In genomic region chr14:96038558-96038919, GRCh38 we compare ENCODE assay signal across 8 cellular contexts. TPM values are rescaled to one million over a fixed set of nuclear protein-coding genes. Genes with fewer than 3 reads are reported as not detected.
A peak's percentile ranks its signal among the peaks of the same experiment; 100 is the strongest.
DNase-seq lines count a peak whose midpoint lies in the region; ATAC-seq and TF ChIP-seq lines count a peak whose summit lies in the region.

No MANE protein-coding gene starts in this region.

- no peaks in the 10 kb centered on the region for H3K27me3 ChIP-seq in brain microvascular endothelial cell (replicated peaks)

- in situ Hi-C loops in brain microvascular endothelial cell (cut with HindIII; ENCODE audit: low pct_ligation_motif_present, low sequenced_read_pairs) (no loop called here), GM13976 (cut with MboI; ENCODE audit: low sequenced_read_pairs, unreplicated experiment) (no loop called here)

- H3K4me1 Mint-ChIP-seq in naive thymus-derived CD8-positive, alpha-beta T cell: peaks cover 16 to 35% (median 19%) of the 10 kb centered on the region in 4 donors

- H3K36me3 ChIP-seq in brain microvascular endothelial cell (replicated peaks): no peaks in the 10 kb centered on the region

- peak overlapping the region; percentile 74 to 84 (median 78) for H3K4me3 Mint-ChIP-seq in naive thymus-derived CD8-positive, alpha-beta T cell

- H3K36me3 Mint-ChIP-seq in naive thymus-derived CD8-positive, alpha-beta T cell: no peaks in the 10 kb centered on the region

- H3K4me3 ChIP-seq in brain microvascular endothelial cell (ENCODE audit: low read depth, low read length): peak overlapping the region; percentile 76

- DNase-seq in brain microvascular endothelial cell (no peak), GM13976 (ENCODE audit: low spot score) (no peak), HK-2 (ENCODE audit: unreplicated experiment) (no peak), occipital lobe (lab: John Stamatoyannopoulos, UW) (no peak)
- peak in 3 of 10 donors; percentile 8 to 20 (median 12) for DNase-seq in naive thymus-derived CD8-positive, alpha-beta T cell

- no peaks in the 10 kb centered on the region for H3K9me3 Mint-ChIP-seq in naive thymus-derived CD8-positive, alpha-beta T cell

- POLR2A ChIA-PET in naive thymus-derived CD8-positive, alpha-beta T cell (lab: Charles Lee): no interaction called here

- no peak for TF ChIP-seq CTCF in C4-2B (conservative IDR thresholded peaks at IDR 0.05)
- no peak for TF ChIP-seq CTCF in brain microvascular endothelial cell (IDR thresholded peaks at IDR 0.05; ENCODE audit: low read depth, low read length, missing control alignments)
- TF ChIP-seq CTCF in GM13976 (IDR thresholded peaks at IDR 0.05; ENCODE audit: borderline replicate concordance, control extremely low read depth, extremely low read depth, insufficient read depth, missing control alignments): no peak

- H3K27ac ChIP-seq in C4-2B (peak overlapping the region; percentile 65; the same call in 1 of the 2 replicates), brain microvascular endothelial cell (no peak overlapping the region)

- H3K27ac Mint-ChIP-seq in naive thymus-derived CD8-positive, alpha-beta T cell: peak overlapping the region in 3 of 10 donors; percentile 21 to 79 (median 67)

- peak; percentile 34 for ATAC-seq in HG03521 (IDR thresholded peaks at IDR 0.05; ENCODE audit: unreplicated experiment)
- peak; percentile 28 to 45 for ATAC-seq in naive thymus-derived CD8-positive, alpha-beta T cell
- ATAC-seq in HG03280 (IDR thresholded peaks at IDR 0.05; ENCODE audit: unreplicated experiment): no peak

- peaks cover 25 to 61% (median 39%) of the 10 kb centered on the region in 5 donors for H3K27me3 Mint-ChIP-seq in naive thymus-derived CD8-positive, alpha-beta T cell

RNA-seq across cellular contexts. Expression of gene C14orf132, which starts 0.6 kb away (rescaled TPM):
- total RNA-seq in naive thymus-derived CD8-positive, alpha-beta T cell: 1 to 10 TPM; 4.3 to 4.6 TPM
- under 1 TPM in 2 of 3 donors, not detected in 1; 0.57 to 0.64 TPM for polyA plus RNA-seq in naive thymus-derived CD8-positive, alpha-beta T cell
- 72.5 TPM for total RNA-seq in occipital lobe

Comparison
In these comparisons a context has a peak if more than half of its experiments do, and no peak if none do; other contexts are left out.
1. RNA of gene C14orf132, which starts 0.6 kb away (total RNA-seq): 72.5 TPM in occipital lobe (single experiment); 4.3 to 4.6 TPM in naive thymus-derived CD8-positive, alpha-beta T cell; every median in the first group is over 10 times any median in the second.